In the genomic region with DNA sequence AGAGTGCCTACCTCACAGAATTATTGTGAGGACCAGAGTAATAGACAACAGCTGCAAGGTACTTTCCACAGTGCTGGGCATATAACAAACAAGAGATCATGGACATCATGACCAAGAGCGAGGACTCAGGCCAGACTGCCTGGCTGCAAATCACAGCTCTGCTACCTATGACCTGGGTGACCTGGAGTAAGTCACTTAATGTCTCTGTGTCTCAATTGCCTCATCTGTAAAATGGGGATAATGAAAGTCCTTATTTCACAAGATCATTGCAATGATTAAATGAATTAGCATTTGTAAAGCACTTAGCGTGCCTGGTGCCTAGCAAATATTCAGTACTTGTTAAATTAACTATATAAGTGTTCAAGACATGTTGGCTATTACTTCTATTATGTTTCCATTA, we compare ENCODE assay signal across 18 cellular contexts. TPM values are rescaled to one million over a fixed set of nuclear protein-coding genes. Genes with fewer than 3 reads are reported as not detected.
A peak's percentile ranks its signal among the peaks of the same experiment; 100 is the strongest.
DNase-seq lines count a peak whose midpoint lies in the region; ATAC-seq, FAIRE-seq and TF ChIP-seq lines count a peak whose summit lies in the region.
"Had no signal": no experiment of that assay in that cellular context is flagged by ENCODE, and none has a peak within 500 bp of the region (broad histone marks: within the 10 kb centered on the region; RNA-seq: fewer than 3 reads in every experiment).

No MANE protein-coding gene starts in this region.

- FAIRE-seq in HepG2 (lab: Jason Lieb, UNC) = no peak
- FAIRE-seq in GM19239 (lab: Jason Lieb, UNC) = peak; percentile 4
- FAIRE-seq: A549, D721Med, G401.6, GM12891 had no signal

- in situ Hi-C loops in HepG2 (cut with HindIII; ENCODE audit: extremely low pct_ligation_motif_present, low pct_unique_long_range_greater_than_20kb) = no loop called here

- CTCF ChIA-PET in HepG2 (lab: Yijun Ruan, JAX; ENCODE audit: low intra/inter-chr PET ratio, low total read pairs) = no interaction called here

- H3K27ac ChIP-seq in HepG2 (ENCODE audit: extremely low read length, insufficient read depth, low read length) = no peak overlapping the region
- H3K27ac ChIP-seq in right lobe of liver = no peak overlapping the region
- H3K27ac ChIP-seq: 22Rv1, A549, C4-2B had no signal

- H2AFZ ChIP-seq in HepG2 (ENCODE audit: low read length) = no peak overlapping the region

- H3K9ac ChIP-seq in HepG2 (ENCODE audit: insufficient read depth, low read depth, low read length) = no peak overlapping the region

- H3K27me3 ChIP-seq in HepG2 (ENCODE audit: control insufficient read depth in 1 of 2, insufficient read depth in 2 of 2, low read length in 2 of 2) (no peaks in the 10 kb centered on the region), right lobe of liver (no peaks in the 10 kb centered on the region)

- no peak for ATAC-seq in HepG2
- ATAC-seq in right lobe of liver = no peak
- ATAC-seq in GM19351 (IDR thresholded peaks at IDR 0.05; ENCODE audit: unreplicated experiment) = no peak
- ATAC-seq: A549; CD8-positive, alpha-beta T cell had no signal

- WGBS in HepG2 (ENCODE audit: low lambda C conversion rate) = 89% methylated on average over 2 of the region's 2 CpGs
- 96% methylated on average over 2 of the region's 2 CpGs for WGBS in right lobe of liver (ENCODE audit: insufficient coverage, low coverage, low lambda C conversion rate, missing lambda C conversion rate)

- no peak for TF ChIP-seq CTCF in HepG2 (CRISPR knock-in tag; IDR thresholded peaks at IDR 0.05)
- no peak for TF ChIP-seq CTCF in right lobe of liver (IDR thresholded peaks at IDR 0.05)

- no peaks in the 10 kb centered on the region for H4K20me1 ChIP-seq in HepG2 (ENCODE audit: insufficient read depth, low read length)

- H3K36me3 ChIP-seq in HepG2 (replicated peaks in 1 of 2; ENCODE audit: control insufficient read depth in 1 of 2, insufficient read depth in 2 of 2, low read length in 2 of 2) = no peaks in the 10 kb centered on the region
- no peaks in the 10 kb centered on the region for H3K36me3 ChIP-seq in right lobe of liver

- no peak overlapping the region for H3K4me2 ChIP-seq in HepG2 (ENCODE audit: low read depth, low read length)
- H3K4me2 ChIP-seq: A549 had no signal

- H3K9me3 ChIP-seq in HepG2 (ENCODE audit: low read length) (no peaks in the 10 kb centered on the region), right lobe of liver (no peaks in the 10 kb centered on the region)
- H3K9me3 ChIP-seq: A549, Caco-2 had no signal

- H3K4me1 ChIP-seq in HepG2 (ENCODE audit: insufficient read depth, low read length) = no peaks in the 10 kb centered on the region
- H3K4me1 ChIP-seq in right lobe of liver = peaks cover 0 to 8% (median 0%) of the 10 kb centered on the region in 4 donors
- H3K4me1 ChIP-seq: A549, Caco-2 had no signal

- intact Hi-C loops in HepG2 (cut with micrococcal nuclease; ENCODE audit: unreplicated experiment) = no loop called here
- intact Hi-C loops in right lobe of liver (cut with DNase I) = no loop called here

- TF ChIP-seq POLR2A in HepG2 (IDR thresholded peaks at IDR 0.05; ENCODE audit: insufficient read depth in 1 of 2, low read depth in 2 of 2, low read length in 2 of 2) = no peak
- TF ChIP-seq POLR2A in right lobe of liver (IDR thresholded peaks at IDR 0.05) = no peak

- TF ChIP-seq RAD21 in HepG2 (CRISPR knock-in tag; IDR thresholded peaks at IDR 0.05) = no peak

- no TSS peak for BruUV-seq in HepG2 (replicated peaks; lab: Mats Ljungman, UMichigan)

- H3K4me3 ChIP-seq in HepG2 (replicated peaks in 1 of 3; ENCODE audit: insufficient read depth in 1 of 3, low read depth in 2 of 3, low read length in 3 of 3) (no peak overlapping the region), right lobe of liver (no peak overlapping the region)
- H3K4me3 ChIP-seq: A549 had no signal

- DNase-seq in HepG2 (ENCODE audit: low spot score) = no peak
- DNase-seq in right lobe of liver = no peak
- no peak for DNase-seq in GM19239 (ENCODE audit: insufficient read length, low spot score)
- no peak for DNase-seq in NCI-H1092 (lab: John Stamatoyannopoulos, UW)
- DNase-seq: AML-193; Caco-2; Calu3; CD4-positive, alpha-beta T cell; CD8-positive, alpha-beta T cell; DMS79 treated with DMSO at 0.1 percent for 48 hours; GF-D8 had no signal

- no peak for TF ChIP-seq EP300 in HepG2 (IDR thresholded peaks at IDR 0.05; ENCODE audit: low read depth in 2 of 2, low read length in 2 of 2)
- no peak for TF ChIP-seq EP300 in HepG2 (CRISPR knock-in tag; IDR thresholded peaks at IDR 0.05; ENCODE audit: borderline replicate concordance)

- no peaks in the 10 kb centered on the region for H3K79me2 ChIP-seq in HepG2 (ENCODE audit: insufficient read depth, low read length)

- POLR2A ChIA-PET in HepG2 (lab: Yijun Ruan, JAX) = no interaction called here

TF ChIP-seq in HepG2, 621 proteins besides CTCF, POLR2A, EP300 and RAD21:
- TF ChIP-seq RNF2 (conservative IDR thresholded peaks at IDR 0.05; ENCODE audit: low read depth) (no peak), ZNF451 (CRISPR knock-in tag; IDR thresholded peaks at IDR 0.05) (no peak), YEATS2 (CRISPR knock-in tag; IDR thresholded peaks at IDR 0.05; ENCODE audit: borderline replicate concordance) (no peak), MAZ (IDR thresholded peaks at IDR 0.05; ENCODE audit: borderline replicate concordance, low read depth, low read length) (no peak), MAZ (CRISPR knock-in tag; IDR thresholded peaks at IDR 0.05; ENCODE audit: low read depth) (no peak), FIP1L1 (IDR thresholded peaks at IDR 0.05; ENCODE audit: borderline replicate concordance, insufficient read depth, low read depth, low read length) (no peak), ZNF629 (CRISPR knock-in tag; conservative IDR thresholded peaks at IDR 0.05) (peak; percentile 52)
- TF ChIP-seq, protein P1, sequence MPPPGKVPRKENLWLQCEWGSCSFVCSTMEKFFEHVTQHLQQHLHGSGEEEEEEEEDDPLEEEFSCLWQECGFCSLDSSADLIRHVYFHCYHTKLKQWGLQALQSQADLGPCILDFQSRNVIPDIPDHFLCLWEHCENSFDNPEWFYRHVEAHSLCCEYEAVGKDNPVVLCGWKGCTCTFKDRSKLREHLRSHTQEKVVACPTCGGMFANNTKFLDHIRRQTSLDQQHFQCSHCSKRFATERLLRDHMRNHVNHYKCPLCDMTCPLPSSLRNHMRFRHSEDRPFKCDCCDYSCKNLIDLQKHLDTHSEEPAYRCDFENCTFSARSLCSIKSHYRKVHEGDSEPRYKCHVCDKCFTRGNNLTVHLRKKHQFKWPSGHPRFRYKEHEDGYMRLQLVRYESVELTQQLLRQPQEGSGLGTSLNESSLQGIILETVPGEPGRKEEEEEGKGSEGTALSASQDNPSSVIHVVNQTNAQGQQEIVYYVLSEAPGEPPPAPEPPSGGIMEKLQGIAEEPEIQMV (CRISPR knock-in tag; IDR thresholded peaks at IDR 0.05; ENCODE audit: low read depth) = no peak

RNA-seq across cellular contexts. Expression of a gene that starts 59.7 kb away (rescaled TPM):
- total RNA-seq in HepG2 (2016; rRNA removed; fragmentation: Illumina TruSeq; extraction: Trizol) (3.9 and 4.0 TPM in 2 replicates), right lobe of liver (10 to 100 TPM in 4 of 6 experiments, 1 to 10 TPM in 2; 5.2 to 18.8 (median 11.0) TPM)
- 5.8 and 6.3 TPM in 2 replicates for total RNA-seq in HepG2 (2016; cell fraction: cytosol; rRNA removed; fragmentation: Illumina TruSeq; extraction: Trizol; ENCODE audit: low read depth)
- 2.5 and 3.7 TPM in 2 replicates for total RNA-seq in HepG2 (2016; cell fraction: insoluble cytoplasmic fraction; rRNA removed; fragmentation: Illumina TruSeq; extraction: Trizol)
- 2.8 and 4.3 TPM in 2 replicates for total RNA-seq in HepG2 (2016; cell fraction: membrane; rRNA removed; fragmentation: Illumina TruSeq; extraction: Trizol)
- 9.8 and 10.1 TPM in 2 replicates for total RNA-seq in HepG2 (2016; cell fraction: nucleus; rRNA removed; fragmentation: Illumina TruSeq; extraction: Trizol)
- 1.0 and 1.6 TPM in 2 replicates for polyA plus RNA-seq in HepG2 (2011; rRNA removed)
- 0.99 and 1.2 TPM in 2 replicates for polyA plus RNA-seq in HepG2 (2011; cell fraction: cytosol; rRNA removed)
- polyA plus RNA-seq in HepG2 (2011; cell fraction: nucleus; rRNA removed) = 2.2 and 2.6 TPM in 2 replicates
- polyA plus RNA-seq in HepG2 (2012) = 0.34 and 0.72 TPM in 2 replicates
- 1.2 and 1.6 TPM in 2 replicates for polyA plus RNA-seq in HepG2 (2016; cell fraction: cytosol; fragmentation: Illumina TruSeq; extraction: Trizol; ENCODE audit: low read depth)
- 2.3 and 2.6 TPM in 2 replicates for polyA plus RNA-seq in HepG2 (2016; cell fraction: insoluble cytoplasmic fraction; fragmentation: Illumina TruSeq; extraction: Trizol; ENCODE audit: low read depth)
- 1.1 and 1.8 TPM in 2 replicates for polyA plus RNA-seq in HepG2 (2016; cell fraction: membrane; fragmentation: Illumina TruSeq; extraction: Trizol; ENCODE audit: low read depth)
- 3.1 and 4.0 TPM in 2 replicates for polyA plus RNA-seq in HepG2 (2016; cell fraction: nucleus; fragmentation: Illumina TruSeq; extraction: Trizol; ENCODE audit: insufficient read depth, low read depth)
- polyA minus RNA-seq in HepG2 (2011; rRNA and poly(A)+ RNA removed; ENCODE audit: low replicate concordance) = 5.2 and 64.1 TPM in 2 replicates
- polyA minus RNA-seq in HepG2 (2011; cell fraction: cytosol; rRNA and poly(A)+ RNA removed) = 3.1 and 3.9 TPM in 2 replicates
- 16.6 and 18.0 TPM in 2 replicates for polyA minus RNA-seq in HepG2 (2011; cell fraction: nucleus; rRNA and poly(A)+ RNA removed)
